In the genomic region with DNA sequence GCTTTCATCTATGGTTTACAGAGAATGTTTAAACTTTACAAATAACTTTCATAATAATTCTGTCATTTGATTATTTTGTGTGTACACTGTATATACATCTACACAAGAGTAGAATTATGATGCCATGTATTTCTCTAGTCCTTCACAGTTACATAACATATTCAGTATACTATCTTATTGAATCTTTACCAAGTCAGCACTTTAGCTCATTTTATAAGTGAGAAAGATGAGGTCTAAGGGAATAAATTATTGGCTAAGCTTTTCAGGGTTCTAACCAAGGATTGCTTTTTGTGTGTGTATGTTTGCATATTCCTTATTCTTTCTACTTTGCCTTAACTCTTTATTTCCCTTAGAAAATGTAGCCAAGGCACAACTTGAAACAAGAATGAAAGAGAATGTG, we compare ENCODE assay signal across 34 cellular contexts.
DNase-seq lines count a peak whose midpoint lies in the region; ATAC-seq, FAIRE-seq and TF ChIP-seq lines count a peak whose summit lies in the region.
"Had no signal": no experiment of that assay in that cellular context is flagged by ENCODE, and none has a peak within 500 bp of the region (broad histone marks: within the 10 kb centered on the region; RNA-seq: fewer than 3 reads in every experiment).

No MANE protein-coding gene starts in this region.

- no peaks in the 10 kb centered on the region for H3K4me1 ChIP-seq in HepG2 (ENCODE audit: insufficient read depth, low read length)
- H3K4me1 ChIP-seq in right lobe of liver = no peaks in the 10 kb centered on the region
- no peaks in the 10 kb centered on the region for H3K4me1 ChIP-seq in A549
- no peaks in the 10 kb centered on the region for H3K4me1 ChIP-seq in IMR-90 (ENCODE audit: control insufficient read depth, insufficient read depth, low read length)
- H3K4me1 ChIP-seq in K562 (replicated peaks in 1 of 2; ENCODE audit: control insufficient read depth in 2 of 2, insufficient read depth in 2 of 2, low read length in 2 of 2) = no peaks in the 10 kb centered on the region
- no peaks in the 10 kb centered on the region for H3K4me1 ChIP-seq in gastrocnemius medialis
- H3K4me1 ChIP-seq: BE2C, BLaER1, Caco-2 had no signal

- H2BK15ac ChIP-seq in IMR-90 (ENCODE audit: low read depth, low read length) = no peak overlapping the region

- POLR2A ChIA-PET in HepG2 (lab: Yijun Ruan, JAX) = no interaction called here
- POLR2A ChIA-PET in A549 (lab: Yijun Ruan, JAX) = no interaction called here
- POLR2A ChIA-PET in IMR-90 (lab: Charles Lee; ENCODE audit: unreplicated experiment) = no interaction called here
- POLR2A ChIA-PET in K562 (lab: Yijun Ruan, JAX) = no interaction called here

- H3K4me2 ChIP-seq in HepG2 (ENCODE audit: low read depth, low read length) (no peak overlapping the region), A549 (no peak overlapping the region), IMR-90 (ENCODE audit: low read depth, low read length) (no peak overlapping the region), K562 (ENCODE audit: insufficient read depth, low read length) (no peak overlapping the region)
- H3K4me2 ChIP-seq: BLaER1; BLaER1 treated with 17β-estradiol and CSF1 and Interleukin-3, amounts not matched to agents 10 nM and 100 nM had no signal

- H4K20me1 ChIP-seq in HepG2 (ENCODE audit: insufficient read depth, low read length) (no peaks in the 10 kb centered on the region), IMR-90 (ENCODE audit: insufficient read depth, low read length) (no peaks in the 10 kb centered on the region), K562 (replicated peaks; ENCODE audit: control insufficient read depth, insufficient read depth, low read length) (no peaks in the 10 kb centered on the region)
- H4K20me1 ChIP-seq: BLaER1; BLaER1 treated with 17β-estradiol and CSF1 and Interleukin-3, amounts not matched to agents 10 nM and 100 nM had no signal

- no peak overlapping the region for H3K23ac ChIP-seq in IMR-90 (ENCODE audit: low read depth, low read length)

- no peak overlapping the region for H3K18ac ChIP-seq in IMR-90 (ENCODE audit: low read depth, low read length)

- H3K4me3 ChIP-seq in HepG2 (replicated peaks in 1 of 3; ENCODE audit: insufficient read depth in 1 of 3, low read depth in 2 of 3, low read length in 3 of 3) (no peak overlapping the region), right lobe of liver (no peak overlapping the region), A549 (no peak overlapping the region), IMR-90 (ENCODE audit: insufficient read depth, low read depth, low read length) (no peak overlapping the region), K562 (no peak overlapping the region), gastrocnemius medialis (no peak overlapping the region)
- H3K4me3 ChIP-seq: BLaER1; BLaER1 treated with 17β-estradiol and CSF1 and Interleukin-3, amounts not matched to agents 10 nM and 100 nM had no signal

- H3K36me3 ChIP-seq in HepG2 (replicated peaks in 1 of 2; ENCODE audit: control insufficient read depth in 1 of 2, insufficient read depth in 2 of 2, low read length in 2 of 2) = no peaks in the 10 kb centered on the region
- no peaks in the 10 kb centered on the region for H3K36me3 ChIP-seq in right lobe of liver
- no peaks in the 10 kb centered on the region for H3K36me3 ChIP-seq in IMR-90 (ENCODE audit: control insufficient read depth, insufficient read depth, low read length)
- H3K36me3 ChIP-seq in K562 (ENCODE audit: control insufficient read depth, insufficient read depth, low read length) = no peaks in the 10 kb centered on the region
- no peaks in the 10 kb centered on the region for H3K36me3 ChIP-seq in gastrocnemius medialis
- H3K36me3 ChIP-seq: BE2C; BLaER1; BLaER1 treated with 17β-estradiol and CSF1 and Interleukin-3, amounts not matched to agents 10 nM and 100 nM had no signal

- FAIRE-seq in HepG2 (lab: Jason Lieb, UNC) (no peak), A549 (lab: Jason Lieb, UNC) (no peak), K562 (lab: Jason Lieb, UNC) (no peak)
- FAIRE-seq: A204.1, D721Med had no signal

- no peak overlapping the region for H2BK120ac ChIP-seq in IMR-90 (ENCODE audit: low read depth, low read length)

- in situ Hi-C loops in HepG2 (cut with HindIII; ENCODE audit: extremely low pct_ligation_motif_present, low pct_unique_long_range_greater_than_20kb) = no loop called here
- in situ Hi-C loops in IMR-90 (cut with MboI; ENCODE audit: low sequenced_read_pairs) = no loop called here
- in situ Hi-C loops in K562 (cut with MboI) = no loop called here
- in situ Hi-C loops in gastrocnemius medialis (cut with MboI; ENCODE audit: low sequenced_read_pairs in 4 of 4) = no loop called here

- H2AK5ac ChIP-seq in IMR-90 (ENCODE audit: low read depth, low read length) = no peak overlapping the region

- H3K27me3 ChIP-seq in HepG2 (ENCODE audit: control insufficient read depth in 1 of 2, insufficient read depth in 2 of 2, low read length in 2 of 2) = no peaks in the 10 kb centered on the region
- H3K27me3 ChIP-seq in right lobe of liver = no peaks in the 10 kb centered on the region
- H3K27me3 ChIP-seq in IMR-90 (ENCODE audit: control insufficient read depth, insufficient read depth, low read length) = no peaks in the 10 kb centered on the region
- H3K27me3 ChIP-seq in K562 (ENCODE audit: control insufficient read depth in 2 of 2, insufficient read depth in 2 of 2, low read length in 2 of 2) = no peaks in the 10 kb centered on the region
- H3K27me3 ChIP-seq in gastrocnemius medialis = no peaks in the 10 kb centered on the region
- H3K27me3 ChIP-seq: BE2C; BLaER1; BLaER1 treated with 17β-estradiol and CSF1 and Interleukin-3, amounts not matched to agents 10 nM and 100 nM had no signal

- no peaks in the 10 kb centered on the region for H3K79me1 ChIP-seq in IMR-90 (ENCODE audit: low read depth in 1 of 2, low read length in 2 of 2)

- TF ChIP-seq EP300 in HepG2 (IDR thresholded peaks at IDR 0.05; ENCODE audit: low read depth in 2 of 2, low read length in 2 of 2) = no peak
- no peak for TF ChIP-seq EP300 in HepG2 (CRISPR knock-in tag; IDR thresholded peaks at IDR 0.05; ENCODE audit: borderline replicate concordance)
- no peak for TF ChIP-seq EP300 in A549 (IDR thresholded peaks at IDR 0.05)
- no peak for TF ChIP-seq EP300 in K562 (IDR thresholded peaks at IDR 0.05; ENCODE audit: low read length)

- CTCF ChIA-PET in HepG2 (lab: Yijun Ruan, JAX; ENCODE audit: low intra/inter-chr PET ratio, low total read pairs) = no interaction called here
- CTCF ChIA-PET in A549 (lab: Yijun Ruan, JAX) = no interaction called here
- CTCF ChIA-PET in IMR-90 (lab: Yijun Ruan, JAX) = no interaction called here
- CTCF ChIA-PET in K562 (lab: Yijun Ruan, JAX; ENCODE audit: low intra/inter-chr PET ratio) = no interaction called here

- TF ChIP-seq POLR2A in HepG2 (IDR thresholded peaks at IDR 0.05; ENCODE audit: insufficient read depth in 1 of 2, low read depth in 2 of 2, low read length in 2 of 2) = no peak
- TF ChIP-seq POLR2A in right lobe of liver (IDR thresholded peaks at IDR 0.05) = no peak
- TF ChIP-seq POLR2A in A549 (IDR thresholded peaks at IDR 0.05; ENCODE audit: low read length) = no peak
- no peak for TF ChIP-seq POLR2A in IMR-90 (IDR thresholded peaks at IDR 0.05; ENCODE audit: low read depth, low read length)
- TF ChIP-seq POLR2A in K562 (conservative IDR thresholded peaks at IDR 0.05) = no peak
- no peak for TF ChIP-seq POLR2A in gastrocnemius medialis (IDR thresholded peaks at IDR 0.05)

- H3K56ac ChIP-seq in IMR-90 (ENCODE audit: extremely low read depth, insufficient read depth, low read length) = no peak overlapping the region

- no peaks in the 10 kb centered on the region for H3K9me1 ChIP-seq in IMR-90 (ENCODE audit: insufficient read depth, low read length)
- H3K9me1 ChIP-seq in K562 (ENCODE audit: control insufficient read depth, insufficient read depth, low read length) = no peaks in the 10 kb centered on the region

- intact Hi-C loops in HepG2 (cut with micrococcal nuclease; ENCODE audit: unreplicated experiment) (no loop called here), right lobe of liver (cut with DNase I) (no loop called here), IMR-90 (cut with micrococcal nuclease) (no loop called here), K562 (cut with micrococcal nuclease) (no loop called here), gastrocnemius medialis (cut with DNase I; ENCODE audit: low total_unique reads) (no loop called here)

- dilution Hi-C loops in IMR-90 (cut with HindIII; ENCODE audit: low sequenced_read_pairs, unreplicated experiment) = no loop called here

- H2BK20ac ChIP-seq in IMR-90 (ENCODE audit: low read depth, low read length) = no peak overlapping the region

- no peak overlapping the region for H4K91ac ChIP-seq in IMR-90 (ENCODE audit: insufficient read depth, low read depth, low read length)

- no peak overlapping the region for H2AFZ ChIP-seq in HepG2 (ENCODE audit: low read length)
- H2AFZ ChIP-seq in IMR-90 (replicated peaks; ENCODE audit: low read length, poor library complexity) = no peak overlapping the region
- H2AFZ ChIP-seq in K562 (ENCODE audit: low read depth, low read length) = no peak overlapping the region

- H4K5ac ChIP-seq in IMR-90 (ENCODE audit: low read depth, low read length) = no peak overlapping the region

- no peak overlapping the region for H2BK5ac ChIP-seq in IMR-90 (ENCODE audit: low read depth, low read length, poor library complexity, severe bottlenecking)

- BruUV-seq in HepG2 (replicated peaks; lab: Mats Ljungman, UMichigan) (no TSS peak), IMR-90 (replicated peaks; lab: Mats Ljungman, UMichigan) (no TSS peak), K562 (replicated peaks; lab: Mats Ljungman, UMichigan) (no TSS peak)

- no peak overlapping the region for H3K14ac ChIP-seq in IMR-90 (replicated peaks; ENCODE audit: low read depth, low read length)

- no peak overlapping the region for H3K9ac ChIP-seq in HepG2 (ENCODE audit: insufficient read depth, low read depth, low read length)
- H3K9ac ChIP-seq in IMR-90 (ENCODE audit: low read depth, low read length) = no peak overlapping the region
- no peak overlapping the region for H3K9ac ChIP-seq in K562 (ENCODE audit: insufficient read depth in 1 of 2, low read depth in 2 of 2, low read length in 2 of 2)
- H3K9ac ChIP-seq: BLaER1; BLaER1 treated with 17β-estradiol and CSF1 and Interleukin-3, amounts not matched to agents 10 nM and 100 nM had no signal

- no peaks in the 10 kb centered on the region for H3K9me3 ChIP-seq in HepG2 (ENCODE audit: low read length)
- no peaks in the 10 kb centered on the region for H3K9me3 ChIP-seq in right lobe of liver
- H3K9me3 ChIP-seq in A549 = no peaks in the 10 kb centered on the region
- no peaks in the 10 kb centered on the region for H3K9me3 ChIP-seq in IMR-90 (ENCODE audit: control insufficient read depth, insufficient read depth, low read length)
- H3K9me3 ChIP-seq in K562 (replicated peaks; ENCODE audit: control insufficient read depth, insufficient read depth, low read depth, low read length) = peaks cover 2% of the 10 kb centered on the region
- H3K9me3 ChIP-seq in gastrocnemius medialis = no peaks in the 10 kb centered on the region
- H3K9me3 ChIP-seq: BE2C, BLaER1, Caco-2 had no signal

- H3K27ac ChIP-seq in HepG2 (ENCODE audit: extremely low read length, insufficient read depth, low read length) (no peak overlapping the region), right lobe of liver (no peak overlapping the region), A549 (no peak overlapping the region), IMR-90 (ENCODE audit: insufficient read depth, low read length) (no peak overlapping the region), K562 (ENCODE audit: extremely low read depth, low read depth, low read length) (no peak overlapping the region), gastrocnemius medialis (no peak overlapping the region)
- H3K27ac ChIP-seq: 22Rv1; BLaER1; BLaER1 treated with 17β-estradiol and CSF1 and Interleukin-3, amounts not matched to agents 10 nM and 100 nM; C4-2B had no signal

- H3K79me2 ChIP-seq in HepG2 (ENCODE audit: insufficient read depth, low read length) = no peaks in the 10 kb centered on the region
- no peaks in the 10 kb centered on the region for H3K79me2 ChIP-seq in K562 (ENCODE audit: control insufficient read depth, insufficient read depth, low read length)

- TF ChIP-seq RAD21 in HepG2 (CRISPR knock-in tag; IDR thresholded peaks at IDR 0.05) (no peak), A549 (conservative IDR thresholded peaks at IDR 0.05 in 1 of 2, IDR thresholded peaks at IDR 0.05 in 1 of 2) (no peak), IMR-90 (IDR thresholded peaks at IDR 0.05; ENCODE audit: low read length) (no peak), K562 (CRISPR knock-in tag; conservative IDR thresholded peaks at IDR 0.05 in 1 of 2, IDR thresholded peaks at IDR 0.05 in 1 of 2) (no peak)

- H2AK9ac ChIP-seq in IMR-90 (replicated peaks; ENCODE audit: low read depth, low read length, poor library complexity) = no peak overlapping the region

- no peak overlapping the region for H4K8ac ChIP-seq in IMR-90 (ENCODE audit: low read depth in 2 of 2, low read length in 2 of 2)

- ATAC-seq in HepG2 = no peak
- no peak for ATAC-seq in right lobe of liver
- ATAC-seq in A549 = no peak
- ATAC-seq in IMR-90 (ENCODE audit: low read depth) = no peak
- ATAC-seq in K562 = no peak
- ATAC-seq in gastrocnemius medialis = no peak
- ATAC-seq: CD8-positive, alpha-beta T cell had no signal

- no peak for DNase-seq in HepG2 (ENCODE audit: low spot score)
- DNase-seq in right lobe of liver = no peak
- DNase-seq in A549 (ENCODE audit: low read depth in 1 of 2, low spot score in 1 of 2) = no peak
- no peak for DNase-seq in IMR-90
- no peak for DNase-seq in K562 (ENCODE audit: extremely low read depth in 1 of 4, low spot score in 3 of 4)
- DNase-seq in gastrocnemius medialis = no peak
- DNase-seq in NCI-H1105 (lab: John Stamatoyannopoulos, UW) = no peak
- no peak for DNase-seq in kidney glomerular epithelial cell (lab: John Stamatoyannopoulos, UW)
- DNase-seq: 8988T; ACHN; AML-193; BE2C; C1 segment of cervical spinal cord; Caco-2; Calu3; CD4-positive, alpha-beta memory T cell; CD4-positive, alpha-beta T cell; CD4-positive, CD25-positive, alpha-beta regulatory T cell; CD8-positive, alpha-beta memory T cell; CD8-positive, alpha-beta T cell; COR-L47; DMS 273 treated with DMSO at 0.1 percent for 48 hours; DMS153; DMS53; DMS79; DMS79 treated with DMSO at 0.1 percent for 48 hours; DND-41; EL had no signal

- TF ChIP-seq CTCF in HepG2 (CRISPR knock-in tag; IDR thresholded peaks at IDR 0.05) (no peak), right lobe of liver (IDR thresholded peaks at IDR 0.05) (no peak), A549 (IDR thresholded peaks at IDR 0.05) (no peak), IMR-90 (conservative IDR thresholded peaks at IDR 0.05; ENCODE audit: low read depth, low read length) (no peak), K562 (IDR thresholded peaks at IDR 0.05 in 2 of 3, conservative IDR thresholded peaks at IDR 0.05 in 1 of 3; ENCODE audit: insufficient read depth in 2 of 3, low read depth in 1 of 3, low read length in 3 of 3) (no peak), gastrocnemius medialis (IDR thresholded peaks at IDR 0.05 in 4 of 5, conservative IDR thresholded peaks at IDR 0.05 in 1 of 5) (no peak)

- H3K4ac ChIP-seq in IMR-90 (ENCODE audit: low read depth, low read length) = no peak overlapping the region
